In genomic region chr16:55830658-55831294, GRCh38 we compare ENCODE assay signal across 19 cellular contexts. TPM values are rescaled to one million over a fixed set of nuclear protein-coding genes. Genes with fewer than 3 reads are reported as not detected.
DNase-seq lines count a peak whose midpoint lies in the region; ATAC-seq and TF ChIP-seq lines count a peak whose summit lies in the region.
"Had no signal": no experiment of that assay in that cellular context is flagged by ENCODE, and none has a peak within 500 bp of the region (broad histone marks: within the 10 kb centered on the region; RNA-seq: fewer than 3 reads in every experiment).

No MANE protein-coding gene starts in this region.

- H2AFZ ChIP-seq in SK-N-SH (ENCODE audit: low read depth): no peak overlapping the region

- H3K27ac ChIP-seq in coronary artery: no peak overlapping the region
- peak overlapping the region in 1 of 3 donors; percentile 60 for H3K27ac ChIP-seq in right lobe of liver
- H3K27ac ChIP-seq in vagina: no peak overlapping the region
- H3K27ac ChIP-seq in SK-N-SH (ENCODE audit: low read depth in 2 of 2, low read length in 1 of 2): no peak overlapping the region
- H3K27ac ChIP-seq: 22Rv1, BLaER1 had no signal

- H3K79me2 ChIP-seq in SK-N-SH (ENCODE audit: insufficient read depth): no peaks in the 10 kb centered on the region

- H3K9me3 ChIP-seq in right lobe of liver (no peaks in the 10 kb centered on the region), vagina (no peaks in the 10 kb centered on the region), SK-N-SH (no peaks in the 10 kb centered on the region)
- H3K9me3 ChIP-seq: BLaER1 had no signal

- H3K27me3 ChIP-seq in right lobe of liver (no peaks in the 10 kb centered on the region), vagina (no peaks in the 10 kb centered on the region), SK-N-SH (ENCODE audit: insufficient read depth) (no peaks in the 10 kb centered on the region)
- H3K27me3 ChIP-seq: BLaER1 had no signal

- peak; percentile 36 for DNase-seq in activated CD8-positive, alpha-beta memory T cell treated with anti-CD3 and anti-CD28 coated beads, Interleukin-2, amount 50 U/mL, for 48 hours
- no peak for DNase-seq in activated CD8-positive, alpha-beta memory T cell treated with anti-CD3 and anti-CD28 coated beads, Interleukin-2, amount 10 ng/mL, durations not matched to agents 7 days and 5 days
- DNase-seq in coronary artery (ENCODE audit: low spot score) (peak; percentile 36), right lobe of liver (no peak), vagina (ENCODE audit: extremely low spot score in 2 of 2) (peak; percentile 65 to 85), SK-N-SH (no peak)
- DNase-seq in T-helper 2 cell treated with Interferon-gamma antibody and Interleukin-4, amounts not matched to agents 5 μg/mL and 100 μg/mL, for 36 hours (ENCODE audit: low spot score): no peak
- DNase-seq: AML-193; Calu3; CD4-positive, CD25-positive, alpha-beta regulatory T cell; DMS 273 treated with DMSO at 0.1 percent for 48 hours had no signal

- H3K36me3 ChIP-seq in right lobe of liver (peaks cover 0 to 41% (median 10%) of the 10 kb centered on the region in 4 donors), vagina (no peaks in the 10 kb centered on the region), SK-N-SH (replicated peaks in 1 of 2; ENCODE audit: control insufficient read depth in 1 of 2, insufficient read depth in 2 of 2, low read length in 1 of 2) (no peaks in the 10 kb centered on the region)
- H3K36me3 ChIP-seq: BLaER1 had no signal

- POLR2A ChIA-PET in SK-N-SH (lab: Yijun Ruan, JAX): no interaction called here

- H3K9me3 Mint-ChIP-seq in activated CD8-positive, alpha-beta memory T cell treated with anti-CD3 and anti-CD28 coated beads, Interleukin-2, amount 10 ng/mL, durations not matched to agents 7 days and 5 days (ENCODE audit: low read depth): no peaks in the 10 kb centered on the region
- no peaks in the 10 kb centered on the region for H3K9me3 Mint-ChIP-seq in T-helper 2 cell treated with Interferon-gamma antibody and Interleukin-4, amounts not matched to agents 5 μg/mL and 100 μg/mL, for 36 hours

- intact Hi-C loops in right lobe of liver (cut with DNase I) (loop anchor here in 1 of 2 donors (5.0 kb wide), 1 partner anchor 68 kb away; no protein-coding TSS in a partner anchor), vagina (cut with DNase I) (no loop called here)

- no peak overlapping the region for H3K9ac ChIP-seq in SK-N-SH
- H3K9ac ChIP-seq: BLaER1 had no signal

- no peaks in the 10 kb centered on the region for H4K20me1 ChIP-seq in SK-N-SH (ENCODE audit: insufficient read depth)
- H4K20me1 ChIP-seq: BLaER1 had no signal

- peaks cover 2% of the 10 kb centered on the region for H3K27me3 Mint-ChIP-seq in activated CD8-positive, alpha-beta memory T cell treated with anti-CD3 and anti-CD28 coated beads, Interleukin-2, amount 10 ng/mL, durations not matched to agents 7 days and 5 days
- H3K27me3 Mint-ChIP-seq in T-helper 2 cell treated with Interferon-gamma antibody and Interleukin-4, amounts not matched to agents 5 μg/mL and 100 μg/mL, for 36 hours (ENCODE audit: low read depth): no peaks in the 10 kb centered on the region
- H3K27me3 Mint-ChIP-seq: CD4-positive, CD25-positive, alpha-beta regulatory T cell had no signal

- no peaks in the 10 kb centered on the region for H3K36me3 Mint-ChIP-seq in activated CD8-positive, alpha-beta memory T cell treated with anti-CD3 and anti-CD28 coated beads, Interleukin-2, amount 10 ng/mL, durations not matched to agents 7 days and 5 days
- H3K36me3 Mint-ChIP-seq in T-helper 2 cell treated with Interferon-gamma antibody and Interleukin-4, amounts not matched to agents 5 μg/mL and 100 μg/mL, for 36 hours (ENCODE audit: low read depth): no peaks in the 10 kb centered on the region
- H3K36me3 Mint-ChIP-seq: CD4-positive, CD25-positive, alpha-beta regulatory T cell had no signal

- 26% methylated on average over 6 of the region's 6 CpGs for WGBS in right lobe of liver (ENCODE audit: insufficient coverage, low coverage, low lambda C conversion rate, missing lambda C conversion rate)
- 36% methylated on average over 6 of the region's 6 CpGs for WGBS in SK-N-SH (ENCODE audit: low lambda C conversion rate)

- no peak overlapping the region for H3K4me3 ChIP-seq in coronary artery
- peak overlapping the region in 2 of 3 donors; percentile 29 to 57 for H3K4me3 ChIP-seq in right lobe of liver
- H3K4me3 ChIP-seq in vagina: no peak overlapping the region
- H3K4me3 ChIP-seq in SK-N-SH (ENCODE audit: low read depth in 2 of 2, low read length in 1 of 2): no peak overlapping the region
- H3K4me3 ChIP-seq: BLaER1 had no signal

- H3K4me1 Mint-ChIP-seq in activated CD8-positive, alpha-beta memory T cell treated with anti-CD3 and anti-CD28 coated beads, Interleukin-2, amount 10 ng/mL, durations not matched to agents 7 days and 5 days: no peaks in the 10 kb centered on the region
- no peaks in the 10 kb centered on the region for H3K4me1 Mint-ChIP-seq in T-helper 2 cell treated with Interferon-gamma antibody and Interleukin-4, amounts not matched to agents 5 μg/mL and 100 μg/mL, for 36 hours (ENCODE audit: low read depth)
- H3K4me1 Mint-ChIP-seq: CD4-positive, CD25-positive, alpha-beta regulatory T cell had no signal

- no peak for TF ChIP-seq EP300 in SK-N-SH (IDR thresholded peaks at IDR 0.05; ENCODE audit: borderline replicate concordance in 1 of 2, low read depth in 1 of 2, low read length in 1 of 2)

- H3K27ac Mint-ChIP-seq in activated CD8-positive, alpha-beta memory T cell treated with anti-CD3 and anti-CD28 coated beads, Interleukin-2, amount 10 ng/mL, durations not matched to agents 7 days and 5 days: no peak overlapping the region
- H3K27ac Mint-ChIP-seq in T-helper 2 cell treated with Interferon-gamma antibody and Interleukin-4, amounts not matched to agents 5 μg/mL and 100 μg/mL, for 36 hours: no peak overlapping the region
- H3K27ac Mint-ChIP-seq: CD4-positive, CD25-positive, alpha-beta regulatory T cell; IgD-negative memory B cell had no signal

- no peak for TF ChIP-seq RAD21 in SK-N-SH (IDR thresholded peaks at IDR 0.05; ENCODE audit: low read length)

- H3K4me1 ChIP-seq in right lobe of liver (peaks cover 0 to 43% (median 4%) of the 10 kb centered on the region in 4 donors), vagina (peaks cover 9% of the 10 kb centered on the region), SK-N-SH (ENCODE audit: control insufficient read depth in 1 of 2, insufficient read depth in 2 of 2, low read depth in 1 of 2, low read length in 1 of 2) (peaks cover 0 to 3% of the 10 kb centered on the region in 2 experiments; a peak in 1 of 4 replicates)
- H3K4me1 ChIP-seq: BLaER1 had no signal

- H3K9me2 ChIP-seq in SK-N-SH: no peaks in the 10 kb centered on the region

- ATAC-seq in activated CD8-positive, alpha-beta memory T cell treated with anti-CD3 and anti-CD28 coated beads, Interleukin-2, amount 10 ng/mL, durations not matched to agents 7 days and 5 days: no peak
- ATAC-seq in right lobe of liver (no peak), HG03159 (IDR thresholded peaks at IDR 0.05; ENCODE audit: unreplicated experiment) (no peak)
- ATAC-seq: HCT116 had no signal

- no peak for TF ChIP-seq CTCF in coronary artery (IDR thresholded peaks at IDR 0.05)
- no peak for TF ChIP-seq CTCF in right lobe of liver (IDR thresholded peaks at IDR 0.05)
- no peak for TF ChIP-seq CTCF in vagina (IDR thresholded peaks at IDR 0.05)
- no peak for TF ChIP-seq CTCF in SK-N-SH (IDR thresholded peaks at IDR 0.05)

- H3K4me2 ChIP-seq in SK-N-SH: no peak overlapping the region
- H3K4me2 ChIP-seq: BLaER1 had no signal

- no peak for TF ChIP-seq POLR2A in right lobe of liver (IDR thresholded peaks at IDR 0.05)
- no peak for TF ChIP-seq POLR2A in vagina (IDR thresholded peaks at IDR 0.05)

- no peak overlapping the region for H3K4me3 Mint-ChIP-seq in activated CD8-positive, alpha-beta memory T cell treated with anti-CD3 and anti-CD28 coated beads, Interleukin-2, amount 10 ng/mL, durations not matched to agents 7 days and 5 days
- H3K4me3 Mint-ChIP-seq in T-helper 2 cell treated with Interferon-gamma antibody and Interleukin-4, amounts not matched to agents 5 μg/mL and 100 μg/mL, for 36 hours: no peak overlapping the region
- H3K4me3 Mint-ChIP-seq: CD4-positive, CD25-positive, alpha-beta regulatory T cell; IgD-negative memory B cell had no signal

- H3F3A ChIP-seq in SK-N-SH (replicated peaks; ENCODE audit: insufficient read depth): no peaks in the 10 kb centered on the region

- CTCF ChIA-PET in activated CD8-positive, alpha-beta memory T cell treated with anti-CD3 and anti-CD28 coated beads, Interleukin-2, amount 10 ng/mL, durations not matched to agents 7 days and 5 days (lab: Charles Lee): no interaction called here
- CTCF ChIA-PET in SK-N-SH (lab: Yijun Ruan, JAX): interaction anchor here (1.3 to 2.4 kb wide), 2 partner anchors 119 to 365 kb away, joined by 4 to 9 read pairs; no protein-coding TSS in a partner anchor

TF ChIP-seq in SK-N-SH, 30 proteins besides CTCF, POLR2A, EP300 and RAD21 (continues in another document):
- TF ChIP-seq POLR2AphosphoS5 (IDR thresholded peaks at IDR 0.05; ENCODE audit: low read depth, low read length) (no peak), RCOR1 (IDR thresholded peaks at IDR 0.05; ENCODE audit: low read length) (no peak), TAF1 (IDR thresholded peaks at IDR 0.05; ENCODE audit: borderline replicate concordance, low read depth, low read length) (no peak), USF1 (IDR thresholded peaks at IDR 0.05; ENCODE audit: borderline replicate concordance, low read depth) (no peak)

RNA-seq across cellular contexts. Expression of gene CES1, which starts 2.1 kb away (rescaled TPM):
- total RNA-seq in activated CD8-positive, alpha-beta memory T cell treated with anti-CD3 and anti-CD28 coated beads, Interleukin-2, amount 10 ng/mL, durations not matched to agents 7 days and 5 days: 1 to 10 TPM in 1 of 2 experiments, under 1 TPM in 1; 0.49 to 2.2 TPM
- total RNA-seq in right lobe of liver: 1,000 to 10,000 TPM in 5 of 6 experiments, 100 to 1,000 TPM in 1; 847 to 4,059 (median 1,770) TPM
- 10.1 TPM for total RNA-seq in vagina
- not detected in 2 replicates for polyA plus RNA-seq in SK-N-SH (2012; rRNA removed)
- polyA plus RNA-seq in SK-N-SH (2012; cell fraction: cytosol; rRNA removed): not detected in 2 replicates
- polyA plus RNA-seq in SK-N-SH (2012; cell fraction: nucleus; rRNA removed): not detected in 2 replicates
- total RNA-seq: HT-29 had no signal

RNA-seq across cellular contexts. Expression of gene CES5A, which starts 44.4 kb away (rescaled TPM):
- total RNA-seq in activated CD8-positive, alpha-beta memory T cell treated with anti-CD3 and anti-CD28 coated beads, Interleukin-2, amount 10 ng/mL, durations not matched to agents 7 days and 5 days: not detected
- 1 to 10 TPM; 1.2 to 5.2 (median 2.8) TPM for total RNA-seq in right lobe of liver
- not detected for total RNA-seq in vagina
- polyA plus RNA-seq in SK-N-SH (2012; rRNA removed): not detected in 2 replicates
- polyA plus RNA-seq in SK-N-SH (2012; cell fraction: cytosol; rRNA removed): not detected in 2 replicates
- polyA plus RNA-seq in SK-N-SH (2012; cell fraction: nucleus; rRNA removed): not detected in 2 replicates
- total RNA-seq: Calu3; CD4-positive, CD25-positive, alpha-beta regulatory T cell; Daoy; H4; HT-29 had no signal
- polyA plus RNA-seq: CD4-positive, CD25-positive, alpha-beta regulatory T cell; IgD-negative memory B cell had no signal

Comparison
In these comparisons a context has a peak if more than half of its experiments do, and no peak if none do; other contexts are left out.
1. DNase-seq: peak in activated CD8-positive, alpha-beta memory T cell treated with anti-CD3 and anti-CD28 coated beads, Interleukin-2, amount 50 U/mL, for 48 hours (single experiment), coronary artery (single experiment) and vagina (2 of 2); none in activated CD8-positive, alpha-beta memory T cell treated with anti-CD3 and anti-CD28 coated beads, Interleukin-2, amount 10 ng/mL, durations not matched to agents 7 days and 5 days (single experiment), right lobe of liver (0 of 3), T-helper 2 cell treated with Interferon-gamma antibody and Interleukin-4, amounts not matched to agents 5 μg/mL and 100 μg/mL, for 36 hours (single experiment) and SK-N-SH (single experiment).
2. H3K4me3 ChIP-seq: peak in right lobe of liver (2 of 3); none in coronary artery (single experiment), vagina (0 of 2) and SK-N-SH (0 of 2).
3. RNA of gene CES1, which starts 2.1 kb away (total RNA-seq): 847 to 4,059 TPM in right lobe of liver; 10.1 TPM in vagina (single experiment) and 0.49 to 2.2 TPM in activated CD8-positive, alpha-beta memory T cell treated with anti-CD3 and anti-CD28 coated beads, Interleukin-2, amount 10 ng/mL, durations not matched to agents 7 days and 5 days; every median in the first group is over 10 times any median in the second.